14 cellular contexts compared by ENCODE assay signal in genomic region chr18:10475633-10476388, GRCh38. TPM values are rescaled to one million over a fixed set of nuclear protein-coding genes. Genes with fewer than 3 reads are reported as not detected.
A peak's percentile ranks its signal among the peaks of the same experiment; 100 is the strongest.
DNase-seq lines count a peak whose midpoint lies in the region; ATAC-seq and TF ChIP-seq lines count a peak whose summit lies in the region.
"Had no signal": no experiment of that assay in that cellular context is flagged by ENCODE, and none has a peak within 500 bp of the region (broad histone marks: within the 10 kb centered on the region; RNA-seq: fewer than 3 reads in every experiment).

No MANE protein-coding gene starts in this region.

- no peak for TF ChIP-seq CTCF in Loucy (conservative IDR thresholded peaks at IDR 0.05; ENCODE audit: low read length)
- TF ChIP-seq CTCF in mesothelial cell of epicardium (IDR thresholded peaks at IDR 0.05; ENCODE audit: unreplicated experiment): no peak
- no peak for TF ChIP-seq CTCF in thoracic aorta (IDR thresholded peaks at IDR 0.05)

- H3K79me2 ChIP-seq in Loucy (ENCODE audit: insufficient read depth, low read length): no peaks in the 10 kb centered on the region

- peak overlapping the region; percentile 20 for H3K4me2 ChIP-seq in Loucy (ENCODE audit: low read depth, low read length, poor library complexity, severe bottlenecking)

- peaks cover 47% of the 10 kb centered on the region for H3K36me3 Mint-ChIP-seq in mesothelial cell of epicardium

- H3K27ac Mint-ChIP-seq in mesothelial cell of epicardium: peak overlapping the region; percentile 85
- H3K27ac Mint-ChIP-seq: T-helper 1 cell treated with Interleukin-12 subunit alpha and Interleukin-12 subunit beta and Interleukin-4 antibody, amounts not matched to agents 30 μg/mL and 1 μg/mL, for 36 hours had no signal

- H3K4me1 Mint-ChIP-seq in mesothelial cell of epicardium: peaks cover 28% of the 10 kb centered on the region

- H3K27me3 Mint-ChIP-seq in mesothelial cell of epicardium (ENCODE audit: low read depth): no peaks in the 10 kb centered on the region

- H3K4me3 ChIP-seq in Loucy (ENCODE audit: low read length, poor library complexity, severe bottlenecking) (no peak overlapping the region), thoracic aorta (peak overlapping the region; percentile 29)
- H3K4me3 ChIP-seq: esophagus muscularis mucosa, psoas muscle had no signal

- H3K4me3 Mint-ChIP-seq in mesothelial cell of epicardium: no peak overlapping the region
- H3K4me3 Mint-ChIP-seq: T-helper 1 cell treated with Interleukin-12 subunit alpha and Interleukin-12 subunit beta and Interleukin-4 antibody, amounts not matched to agents 30 μg/mL and 1 μg/mL, for 36 hours had no signal

- no peak overlapping the region for H2AFZ ChIP-seq in Loucy (ENCODE audit: low read length)

- DNase-seq in astrocyte of the hippocampus (ENCODE audit: low read depth, low spot score) (peak; percentile 19), mesothelial cell of epicardium (ENCODE audit: low spot score in 2 of 2, unreplicated experiment in 2 of 2) (no peak), thoracic aorta (ENCODE audit: low spot score) (no peak), COLO829 (ENCODE audit: low spot score) (no peak)
- DNase-seq in activated naive CD4-positive, alpha-beta T cell treated with anti-CD3 and anti-CD28 coated beads, Interleukin-2, amount 50 U/mL, for 16 hours: no peak
- DNase-seq: activated CD4-positive, CD25-positive, alpha-beta regulatory T cell treated with anti-CD3 and anti-CD28 coated beads, Interleukin-2, amount 50 U/mL, for 72 hours; activated gamma-delta T cell treated with Interleukin-2 at 50 U/mL for 16 hours; NCI-H2107; psoas muscle had no signal

- H3K36me3 ChIP-seq in Loucy (ENCODE audit: insufficient read depth, low read length) (no peaks in the 10 kb centered on the region), thoracic aorta (peaks cover 8% of the 10 kb centered on the region)

- no peak overlapping the region for H3K9ac ChIP-seq in Loucy (ENCODE audit: low read depth, low read length, poor library complexity, severe bottlenecking)

- H3K9me2 ChIP-seq in Loucy (replicated peaks; ENCODE audit: low read depth, low read length): no peaks in the 10 kb centered on the region

- H3K27me3 ChIP-seq in Loucy (ENCODE audit: insufficient read depth, low read length, poor library complexity, severe bottlenecking) (no peaks in the 10 kb centered on the region), thoracic aorta (replicated peaks; ENCODE audit: insufficient read depth) (no peaks in the 10 kb centered on the region)

- no peaks in the 10 kb centered on the region for H3F3A ChIP-seq in Loucy (ENCODE audit: low read depth)

- H3K9me3 Mint-ChIP-seq in mesothelial cell of epicardium: no peaks in the 10 kb centered on the region
- H3K9me3 Mint-ChIP-seq: T-helper 1 cell treated with Interleukin-12 subunit alpha and Interleukin-12 subunit beta and Interleukin-4 antibody, amounts not matched to agents 30 μg/mL and 1 μg/mL, for 36 hours had no signal

- H3K9me3 ChIP-seq in Loucy (ENCODE audit: insufficient read depth, low read depth, low read length): no peaks in the 10 kb centered on the region
- H3K9me3 ChIP-seq in thoracic aorta: no peaks in the 10 kb centered on the region
- H3K9me3 ChIP-seq: esophagus muscularis mucosa, psoas muscle had no signal

- no peaks in the 10 kb centered on the region for H4K20me1 ChIP-seq in Loucy (ENCODE audit: insufficient read depth, low read length, poor library complexity, severe bottlenecking)

- ATAC-seq in thoracic aorta (ENCODE audit: insufficient number of reproducible peaks, low FRiP score, low read depth) (no peak), HG03571 (IDR thresholded peaks at IDR 0.05; ENCODE audit: unreplicated experiment) (no peak)
- ATAC-seq: HCT116, psoas muscle had no signal

- H3K27ac ChIP-seq in thoracic aorta: no peak overlapping the region
- H3K27ac ChIP-seq: esophagus muscularis mucosa, psoas muscle had no signal

- H3K4me1 ChIP-seq in Loucy (ENCODE audit: insufficient read depth, low read length, poor library complexity, severe bottlenecking): peaks cover 51% of the 10 kb centered on the region
- H3K4me1 ChIP-seq in thoracic aorta (ENCODE audit: control insufficient read depth in 1 of 2, low read depth in 2 of 2): peaks cover 6 to 15% of the 10 kb centered on the region in 2 donors

RNA-seq across cellular contexts. Expression of gene APCDD1, which starts 21.4 kb away (rescaled TPM):
- total RNA-seq in mesothelial cell of epicardium (104 to 111 TPM (median 107 TPM) in 3 replicates), thoracic aorta (10 to 100 TPM; 38.2 to 75.8 TPM)

RNA-seq across cellular contexts. Expression of gene NAPG, which starts 50.0 kb away (rescaled TPM):
- total RNA-seq in mesothelial cell of epicardium (24.0 to 27.2 TPM (median 26.1 TPM) in 3 replicates), thoracic aorta (10 to 100 TPM; 30.1 to 47.8 TPM)
